Comparison of ENCODE assay signal across 8 cellular contexts in genomic region chr1:66350001-66350547, GRCh38.
DNase-seq lines count a peak whose midpoint lies in the region; ATAC-seq, FAIRE-seq and TF ChIP-seq lines count a peak whose summit lies in the region.

No MANE protein-coding gene starts in this region.

- TF ChIP-seq CTCF in upper lobe of left lung (IDR thresholded peaks at IDR 0.05): no peak

- peaks cover 22 to 54% (median 51%) of the 10 kb centered on the region in 4 donors for H3K4me1 ChIP-seq in upper lobe of left lung

- no peaks in the 10 kb centered on the region for H3K36me3 ChIP-seq in upper lobe of left lung

- H3K27me3 Mint-ChIP-seq in activated naive CD8-positive, alpha-beta T cell treated with anti-CD3 and anti-CD28 coated beads, Interleukin-2, amount 50 U/mL, for 24 hours: no peaks in the 10 kb centered on the region

- peak overlapping the region; percentile 80 for H3K27ac Mint-ChIP-seq in activated naive CD8-positive, alpha-beta T cell treated with anti-CD3 and anti-CD28 coated beads, Interleukin-2, amount 50 U/mL, for 24 hours

- peak; percentile 91 for FAIRE-seq in GM18507 (lab: Jason Lieb, UNC)

- peaks cover 98% of the 10 kb centered on the region for H3K4me1 Mint-ChIP-seq in activated naive CD8-positive, alpha-beta T cell treated with anti-CD3 and anti-CD28 coated beads, Interleukin-2, amount 50 U/mL, for 24 hours

- H3K4me3 Mint-ChIP-seq in activated naive CD8-positive, alpha-beta T cell treated with anti-CD3 and anti-CD28 coated beads, Interleukin-2, amount 50 U/mL, for 24 hours: peak overlapping the region; percentile 66

- WGBS in upper lobe of left lung, 2 donors: 41 to 68% methylated on average over 6 of the region's 6 CpGs

- H3K9me3 ChIP-seq in upper lobe of left lung: no peaks in the 10 kb centered on the region

- no peak for TF ChIP-seq EP300 in upper lobe of left lung (IDR thresholded peaks at IDR 0.05)

- peaks cover 4% of the 10 kb centered on the region for H3K9me3 Mint-ChIP-seq in activated naive CD8-positive, alpha-beta T cell treated with anti-CD3 and anti-CD28 coated beads, Interleukin-2, amount 50 U/mL, for 24 hours

- H3K36me3 Mint-ChIP-seq in activated naive CD8-positive, alpha-beta T cell treated with anti-CD3 and anti-CD28 coated beads, Interleukin-2, amount 50 U/mL, for 24 hours (ENCODE audit: low read depth): peaks cover 10% of the 10 kb centered on the region

- no peak overlapping the region for H3K4me3 ChIP-seq in upper lobe of left lung

- no peak for TF ChIP-seq POLR2A in upper lobe of left lung (IDR thresholded peaks at IDR 0.05)

- H3K27me3 ChIP-seq in upper lobe of left lung: no peaks in the 10 kb centered on the region

- H3K27ac ChIP-seq in upper lobe of left lung: peak overlapping the region; percentile 23 to 86 (median 46)

- DNase-seq in GM18507 (ENCODE audit: extremely low spot score, insufficient read length, low read depth) (no peak), NAMALWA (ENCODE audit: low spot score) (peak; percentile 80), lung microvascular endothelial cell (ENCODE audit: low read depth in 2 of 2) (peak; percentile 39 to 92), upper lobe of left lung (peak in 1 of 2 donors; percentile 66), NCI-H2227 (lab: John Stamatoyannopoulos, UW; ENCODE audit: unreplicated experiment) (no peak), cerebellar cortex (ENCODE audit: low spot score) (no peak)
- no peak for DNase-seq in activated naive CD8-positive, alpha-beta T cell treated with anti-CD3 and anti-CD28 coated beads, Interleukin-2, amount 50 U/mL, for 24 hours

- peak; percentile 54 for ATAC-seq in HG02571 (IDR thresholded peaks at IDR 0.05; ENCODE audit: unreplicated experiment)
- peak; percentile 78 for ATAC-seq in activated naive CD8-positive, alpha-beta T cell treated with anti-CD3 and anti-CD28 coated beads, Interleukin-2, amount 50 U/mL, for 24 hours
- ATAC-seq in upper lobe of left lung (ENCODE audit: low FRiP score in 2 of 2): peak in 1 of 2 donors; percentile 61

Comparison
In these comparisons a context has a peak if more than half of its experiments do, and no peak if none do; other contexts are left out.
1. DNase-seq: peak in NAMALWA (single experiment) and lung microvascular endothelial cell (2 of 2); none in GM18507 (single experiment), activated naive CD8-positive, alpha-beta T cell treated with anti-CD3 and anti-CD28 coated beads, Interleukin-2, amount 50 U/mL, for 24 hours (single experiment), NCI-H2227 (single experiment) and cerebellar cortex (single experiment).